Comparison of ENCODE assay signal across 26 cellular contexts in genomic region chr3:74214286-74214685, GRCh38.
DNase-seq lines count a peak whose midpoint lies in the region; ATAC-seq, FAIRE-seq and TF ChIP-seq lines count a peak whose summit lies in the region.
"Had no signal": no experiment of that assay in that cellular context is flagged by ENCODE, and none has a peak within 500 bp of the region (broad histone marks: within the 10 kb centered on the region; RNA-seq: fewer than 3 reads in every experiment).

No MANE protein-coding gene starts in this region.

- peaks cover 3% of the 10 kb centered on the region for H3K4me1 Mint-ChIP-seq in astrocyte (ENCODE audit: low read depth, unreplicated experiment)

- H3K9ac ChIP-seq in GM23248 = no peak overlapping the region
- no peak overlapping the region for H3K9ac ChIP-seq in astrocyte (ENCODE audit: low read length)
- H3K9ac ChIP-seq: SK-N-SH had no signal

- no peaks in the 10 kb centered on the region for H3K4me1 ChIP-seq in A549
- H3K4me1 ChIP-seq in GM23248 (ENCODE audit: insufficient read depth) = no peaks in the 10 kb centered on the region
- no peaks in the 10 kb centered on the region for H3K4me1 ChIP-seq in astrocyte (ENCODE audit: insufficient read depth, low read length)
- H3K4me1 ChIP-seq: Caco-2 had no signal

- H4K20me1 ChIP-seq in GM23248 (ENCODE audit: insufficient read depth) (no peaks in the 10 kb centered on the region), astrocyte (ENCODE audit: insufficient read depth, low read length) (no peaks in the 10 kb centered on the region)

- H3K9me3 Mint-ChIP-seq in astrocyte (ENCODE audit: unreplicated experiment) = no peaks in the 10 kb centered on the region

- no peaks in the 10 kb centered on the region for H3K9me2 ChIP-seq in GM23248 (ENCODE audit: insufficient read depth)
- H3K9me2 ChIP-seq: SK-N-SH had no signal

- FAIRE-seq in A549 (lab: Jason Lieb, UNC) (no peak), astrocyte (lab: Jason Lieb, UNC) (no peak)
- FAIRE-seq: GM12891, H54 had no signal

- H3K79me2 ChIP-seq in GM23248 (ENCODE audit: insufficient read depth) (no peaks in the 10 kb centered on the region), astrocyte (ENCODE audit: insufficient read depth, low read length) (no peaks in the 10 kb centered on the region)

- H3K4me3 ChIP-seq in A549 (no peak overlapping the region), GM23248 (no peak overlapping the region), astrocyte (ENCODE audit: insufficient read depth, low read depth, low read length) (no peak overlapping the region)

- no peak overlapping the region for H3K27ac Mint-ChIP-seq in astrocyte (ENCODE audit: unreplicated experiment)
- H3K27ac Mint-ChIP-seq: CD8-positive, alpha-beta T cell had no signal

- CTCF ChIA-PET in A549 (lab: Yijun Ruan, JAX) = no interaction called here

- no peak for TF ChIP-seq POLR2A in A549 (IDR thresholded peaks at IDR 0.05; ENCODE audit: low read length)

- POLR2A ChIA-PET in A549 (lab: Yijun Ruan, JAX) = no interaction called here

- H3K36me3 Mint-ChIP-seq in astrocyte (ENCODE audit: low read depth, unreplicated experiment) = no peaks in the 10 kb centered on the region
- H3K36me3 Mint-ChIP-seq: CD8-positive, alpha-beta T cell had no signal

- no peak overlapping the region for H2AFZ ChIP-seq in GM23248
- H2AFZ ChIP-seq in astrocyte (ENCODE audit: low read depth, low read length) = no peak overlapping the region

- WGBS in A549 (ENCODE audit: missing lambda C conversion rate) = 9% methylated on average over 4 of the region's 4 CpGs
- WGBS in GM23248 (ENCODE audit: low coverage in 1 of 2, low lambda C conversion rate in 2 of 2, missing lambda C conversion rate in 2 of 2), 2 experiments = 65 to 74% methylated on average over 4 of the region's 4 CpGs

- H3F3A ChIP-seq in GM23248 (ENCODE audit: insufficient read depth) = no peaks in the 10 kb centered on the region

- in situ Hi-C loops in GM23248 (cut with MboI) = no loop called here

- TF ChIP-seq EP300 in A549 (IDR thresholded peaks at IDR 0.05) = no peak

- no peak overlapping the region for H3K4me3 Mint-ChIP-seq in astrocyte (ENCODE audit: unreplicated experiment)
- H3K4me3 Mint-ChIP-seq: CD8-positive, alpha-beta T cell had no signal

- ATAC-seq in A549 (no peak), GM19351 (IDR thresholded peaks at IDR 0.05; ENCODE audit: unreplicated experiment) (no peak)
- ATAC-seq: CD8-positive, alpha-beta T cell; PC-3 had no signal

- no peak overlapping the region for H3K4me2 ChIP-seq in A549
- no peak overlapping the region for H3K4me2 ChIP-seq in GM23248 (ENCODE audit: unreplicated experiment)
- no peak overlapping the region for H3K4me2 ChIP-seq in astrocyte (ENCODE audit: low read length)
- H3K4me2 ChIP-seq: SK-N-SH had no signal

- H3K9me3 ChIP-seq in A549 = no peaks in the 10 kb centered on the region; the same call in 2 of the 3 replicates
- no peaks in the 10 kb centered on the region for H3K9me3 ChIP-seq in GM23248 (ENCODE audit: low read depth)
- no peaks in the 10 kb centered on the region for H3K9me3 ChIP-seq in astrocyte (ENCODE audit: insufficient read depth, low read depth, low read length)
- H3K9me3 ChIP-seq: Caco-2, SK-N-SH had no signal

- H3K36me3 ChIP-seq in GM23248 (ENCODE audit: low read depth) = no peaks in the 10 kb centered on the region
- H3K36me3 ChIP-seq in astrocyte (ENCODE audit: insufficient read depth, low read length) = no peaks in the 10 kb centered on the region

- no peak for TF ChIP-seq RAD21 in A549 (conservative IDR thresholded peaks at IDR 0.05 in 1 of 2, IDR thresholded peaks at IDR 0.05 in 1 of 2)

- no peaks in the 10 kb centered on the region for H3K27me3 ChIP-seq in GM23248 (replicated peaks; ENCODE audit: insufficient read depth)
- no peaks in the 10 kb centered on the region for H3K27me3 ChIP-seq in astrocyte (ENCODE audit: insufficient read depth, low read length)

- no peak overlapping the region for H3K27ac ChIP-seq in A549
- H3K27ac ChIP-seq in GM23248 = no peak overlapping the region
- no peak overlapping the region for H3K27ac ChIP-seq in astrocyte (ENCODE audit: low read depth, low read length)
- H3K27ac ChIP-seq: HL-60 had no signal

- no peaks in the 10 kb centered on the region for H3K27me3 Mint-ChIP-seq in astrocyte (ENCODE audit: low read depth, unreplicated experiment)

- DNase-seq in A549 (ENCODE audit: low read depth in 1 of 2, low spot score in 1 of 2) (no peak), GM23248 (peak; percentile 32), astrocyte (ENCODE audit: low read depth) (peak; percentile 5), iris pigment epithelial cell (ENCODE audit: low read depth) (peak; percentile 13), cerebellum (ENCODE audit: low spot score) (no peak), NCI-H187 treated with DMSO at 0.1 percent for 48 hours (lab: John Stamatoyannopoulos, UW) (no peak)
- DNase-seq: C1 segment of cervical spinal cord; Caco-2; CD8-positive, alpha-beta T cell; GDM1; Karpas-422; NCI-H1092; NCI-H1417 treated with DMSO at 0.1 percent for 48 hours; NCI-H1694 treated with DMSO at 0.1 percent for 48 hours; NCI-H2081 treated with DMSO at 0.1 percent for 48 hours; NCI-H2171 treated with DMSO at 0.1 percent for 48 hours; NCI-H345; NCI-H510A treated with DMSO at 0.1 percent for 48 hours; NCI-H748 treated with DMSO at 0.1 percent for 48 hours; NK-92 treated with Interleukin-12 subunit alpha and Interleukin-12 subunit beta, amount 100 ng/mL, for 24 hours; PC-3; SK-N-SH had no signal

- TF ChIP-seq CTCF in A549 (IDR thresholded peaks at IDR 0.05) (no peak), astrocyte (IDR thresholded peaks at IDR 0.05; ENCODE audit: insufficient read depth, low read depth, low read length) (no peak)

TF ChIP-seq in A549, 52 proteins besides CTCF, POLR2A, EP300 and RAD21:
- peak; percentile 13 for TF ChIP-seq MAFK (IDR thresholded peaks at IDR 0.05; ENCODE audit: partially characterized antibody)
- TF ChIP-seq E2F6 (IDR thresholded peaks at IDR 0.05; ENCODE audit: borderline replicate concordance, low read depth) = no peak
- no peak for TF ChIP-seq GATA3 (IDR thresholded peaks at IDR 0.05; ENCODE audit: borderline replicate concordance)
- TF ChIP-seq ELK1 (IDR thresholded peaks at IDR 0.05; ENCODE audit: low read depth, low read length) = no peak

Comparison
In these comparisons a context has a peak if more than half of its experiments do, and no peak if none do; other contexts are left out.
1. DNase-seq: peak in GM23248 (single experiment), astrocyte (single experiment) and iris pigment epithelial cell (single experiment); none in A549 (0 of 2), cerebellum (single experiment) and NCI-H187 treated with DMSO at 0.1 percent for 48 hours (single experiment).